1 cellular context compared by ENCODE assay signal in the genomic region with DNA sequence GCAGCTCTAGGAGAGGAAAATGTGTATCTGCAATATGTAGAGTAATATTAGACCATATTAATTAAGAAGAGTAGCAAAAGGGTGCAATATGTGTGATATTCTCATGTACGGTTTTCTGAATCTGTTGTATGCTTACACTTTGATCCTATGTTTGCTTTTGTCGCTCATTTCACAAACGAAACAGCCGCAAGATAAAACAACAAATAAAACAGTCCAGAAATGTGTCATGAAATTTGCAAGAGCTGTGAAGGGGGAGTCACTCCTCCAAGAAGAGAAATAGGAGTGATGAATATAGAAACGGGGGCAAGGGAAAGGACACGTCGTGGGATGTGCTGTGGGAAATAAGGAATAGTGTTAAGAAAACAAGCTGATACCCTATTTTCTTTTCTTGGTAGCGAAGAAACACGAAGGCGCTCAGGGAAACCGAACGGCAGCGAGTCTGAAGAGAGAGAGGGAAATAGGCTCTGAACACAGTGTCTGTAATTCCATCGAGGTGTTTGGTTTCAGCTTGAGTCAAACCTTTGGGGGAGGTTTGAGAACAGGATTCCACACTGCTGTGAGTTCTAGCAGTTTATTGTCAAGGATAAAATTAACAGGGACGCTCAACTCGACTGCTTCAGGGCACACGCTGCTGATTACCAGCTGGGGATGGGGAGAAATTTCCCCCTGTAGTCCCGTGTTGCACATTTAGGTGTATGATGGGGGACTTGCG.
TF ChIP-seq lines count a peak whose summit lies in the region.

No MANE protein-coding gene starts in this region.

TF ChIP-seq in H1, 55 proteins besides CTCF, POLR2A, EP300 and RAD21 (continued from another document):
- TF ChIP-seq, protein P1, sequence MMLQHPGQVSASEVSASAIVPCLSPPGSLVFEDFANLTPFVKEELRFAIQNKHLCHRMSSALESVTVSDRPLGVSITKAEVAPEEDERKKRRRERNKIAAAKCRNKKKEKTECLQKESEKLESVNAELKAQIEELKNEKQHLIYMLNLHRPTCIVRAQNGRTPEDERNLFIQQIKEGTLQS (IDR thresholded peaks at IDR 0.05; ENCODE audit: insufficient read depth, low read depth, low read length), result no peak
- TF ChIP-seq TAF7 (optimal IDR thresholded peaks at IDR 0.05; ENCODE audit: borderline replicate concordance, low read depth, low read length) (no peak), SP1 (IDR thresholded peaks at IDR 0.05; ENCODE audit: low read depth, low read length) (no peak)
